ENCODE assay signal across 10 cellular contexts in the genomic region with DNA sequence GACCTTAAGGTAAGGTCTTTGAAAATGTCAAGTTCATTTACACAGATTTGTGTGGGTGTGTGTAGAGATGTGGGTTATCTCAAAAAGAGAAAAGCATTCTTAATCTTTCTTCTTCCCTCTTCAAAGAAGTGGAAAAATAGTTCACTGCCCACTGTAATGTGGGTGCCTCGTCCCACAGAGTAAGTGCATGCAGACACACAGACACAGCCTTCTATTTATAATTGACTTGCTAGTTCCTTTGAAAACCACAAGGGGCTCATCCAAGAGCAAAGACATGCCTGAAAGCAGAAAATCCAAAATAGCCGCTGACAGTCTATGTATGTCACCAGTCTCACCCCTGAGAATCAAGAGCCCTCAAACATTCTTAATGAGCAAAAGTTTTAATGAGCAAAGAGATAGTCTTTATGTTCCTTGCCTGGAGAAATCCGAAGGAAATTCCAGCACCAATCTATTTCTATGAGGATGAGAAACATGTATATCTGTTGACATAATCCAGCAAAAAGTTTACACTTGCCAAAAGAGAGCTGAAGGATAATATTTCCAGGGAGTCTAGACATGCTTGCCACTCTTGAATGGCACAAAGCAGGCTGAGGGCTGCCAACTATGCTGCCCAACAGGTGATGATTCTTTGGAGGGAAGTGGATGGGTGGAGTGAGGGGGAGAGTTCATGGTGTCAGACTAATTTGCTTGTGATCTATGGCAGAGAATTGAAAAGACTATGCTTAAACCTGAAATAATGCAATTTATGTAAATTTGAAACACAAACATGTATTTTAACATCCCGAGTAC.
DNase-seq lines count a peak whose midpoint lies in the region; ATAC-seq and TF ChIP-seq lines count a peak whose summit lies in the region.
"Had no signal": no experiment of that assay in that cellular context is flagged by ENCODE, and none has a peak within 500 bp of the region (broad histone marks: within the 10 kb centered on the region; RNA-seq: fewer than 3 reads in every experiment).

No MANE protein-coding gene starts in this region.

- intact Hi-C loops in A673 (cut with micrococcal nuclease; ENCODE audit: unreplicated experiment) = no loop called here

- no peak overlapping the region for H3K27ac Mint-ChIP-seq in activated T-cell treated with anti-CD3 and anti-CD28 coated beads, Interleukin-2, amount 50 U/mL, for 72 hours

- POLR2A ChIA-PET in A673 (lab: Charles Lee; ENCODE audit: low non-redundant PET) = no interaction called here

- BruUV-seq in A673 (replicated peaks; lab: Mats Ljungman, UMichigan) = no TSS peak

- H3K27ac ChIP-seq in A673 (ENCODE audit: low read depth, low read length, poor library complexity, severe bottlenecking) = no peak overlapping the region

- H3K36me3 Mint-ChIP-seq in activated T-cell treated with anti-CD3 and anti-CD28 coated beads, Interleukin-2, amount 50 U/mL, for 72 hours (ENCODE audit: insufficient read depth in 2 of 2) = peaks cover 0 to 15% of the 10 kb centered on the region in 2 donors

- TF ChIP-seq CTCF in A673 (conservative IDR thresholded peaks at IDR 0.05; ENCODE audit: low read depth, low read length) = peak; percentile 38; the same call in 1 of the 2 replicates

- H3K4me1 Mint-ChIP-seq in activated T-cell treated with anti-CD3 and anti-CD28 coated beads, Interleukin-2, amount 50 U/mL, for 72 hours (ENCODE audit: low read depth) = peaks cover 50% of the 10 kb centered on the region

- no peaks in the 10 kb centered on the region for H3K27me3 ChIP-seq in A673 (replicated peaks; ENCODE audit: insufficient read depth, low read depth, low read length, poor library complexity)

- ATAC-seq in GM19324 (IDR thresholded peaks at IDR 0.05; ENCODE audit: low FRiP score, unreplicated experiment) (peak; percentile 15), GM19023 (IDR thresholded peaks at IDR 0.05; ENCODE audit: unreplicated experiment) (no peak), GM19395 (IDR thresholded peaks at IDR 0.05; ENCODE audit: unreplicated experiment) (no peak)
- ATAC-seq in activated T-cell treated with anti-CD3 and anti-CD28 coated beads, Interleukin-2, amount 50 U/mL, for 72 hours (replicated peaks in 1 of 2) = peak; percentile 75 to 78

- DNase-seq in A673 (ENCODE audit: low spot score) = peak; percentile 17
- DNase-seq in activated T-cell treated with anti-CD3 and anti-CD28 coated beads, Interleukin-2, amount 50 U/mL, for 72 hours = peak in 1 of 2 donors; percentile 7
- peak; percentile 11 for DNase-seq in hepatic stellate cell (ENCODE audit: low spot score)
- DNase-seq in superior temporal gyrus (ENCODE audit: extremely low spot score) = no peak
- no peak for DNase-seq in KG1 (lab: John Stamatoyannopoulos, UW)
- DNase-seq: activated CD8-positive, alpha-beta memory T cell treated with anti-CD3 and anti-CD28 coated beads for 24 hours; NCI-H1930 had no signal

- no peak overlapping the region for H3K4me3 ChIP-seq in A673 (ENCODE audit: low read depth, low read length, poor library complexity, severe bottlenecking)

- H3K27me3 Mint-ChIP-seq in activated T-cell treated with anti-CD3 and anti-CD28 coated beads, Interleukin-2, amount 50 U/mL, for 72 hours (ENCODE audit: low read depth) = no peaks in the 10 kb centered on the region

- H3K36me3 ChIP-seq in A673 (ENCODE audit: insufficient read depth, low read length, poor library complexity, severe bottlenecking) = peaks cover 6% of the 10 kb centered on the region

- peaks cover 58% of the 10 kb centered on the region for H3K4me1 ChIP-seq in A673 (ENCODE audit: insufficient read depth, low read length, poor library complexity, severe bottlenecking)

- H3K9me3 Mint-ChIP-seq in activated T-cell treated with anti-CD3 and anti-CD28 coated beads, Interleukin-2, amount 50 U/mL, for 72 hours = no peaks in the 10 kb centered on the region

- peak overlapping the region; percentile 48 to 49 for H3K4me3 Mint-ChIP-seq in activated T-cell treated with anti-CD3 and anti-CD28 coated beads, Interleukin-2, amount 50 U/mL, for 72 hours

- no peaks in the 10 kb centered on the region for H3K9me3 ChIP-seq in A673 (ENCODE audit: low read depth, low read length, poor library complexity, severe bottlenecking)

- CTCF ChIA-PET in A673 (lab: Charles Lee) = no interaction called here

Comparison
In these comparisons a context has a peak if more than half of its experiments do, and no peak if none do; other contexts are left out.
1. DNase-seq: peak in A673 (single experiment) and hepatic stellate cell (single experiment); none in superior temporal gyrus (single experiment) and KG1 (single experiment).
2. ATAC-seq: peak in GM19324 (single experiment) and activated T-cell treated with anti-CD3 and anti-CD28 coated beads, Interleukin-2, amount 50 U/mL, for 72 hours (2 of 2); none in GM19023 (single experiment) and GM19395 (single experiment).